7 cellular contexts compared by ENCODE assay signal in genomic region chr4:147617841-147618421, GRCh38. TPM values are rescaled to one million over a fixed set of nuclear protein-coding genes. Genes with fewer than 3 reads are reported as not detected.
DNase-seq lines count a peak whose midpoint lies in the region; ATAC-seq and TF ChIP-seq lines count a peak whose summit lies in the region.

No MANE protein-coding gene starts in this region.

- ATAC-seq in GM19043 (IDR thresholded peaks at IDR 0.05; ENCODE audit: low read depth, unreplicated experiment) (peak; percentile 9), HG02970 (IDR thresholded peaks at IDR 0.05; ENCODE audit: low FRiP score, unreplicated experiment) (peak; percentile 2), activated B cell treated with CpG ODN at 0.5 μM for 24 hours (ENCODE audit: low read depth) (no peak)
- peak; percentile 14 to 22 for ATAC-seq in stimulated activated naive B cell treated with anti-CD40 and anti-IgM and Interleukin-4, amounts not matched to agents 10 μg/mL and 1 μg/mL and 100 μg/mL, for 72 hours (replicated peaks)

- CTCF ChIA-PET in activated B cell treated with CpG ODN at 0.5 μM for 24 hours (lab: Charles Lee), result interaction anchor here (0.9 to 1.3 kb wide), 3 partner anchors 13 to 66 kb away, joined by 3 read pairs; partner anchors contain the start of gene PRMT9

- H3K4me3 Mint-ChIP-seq in activated B cell treated with CpG ODN at 0.5 μM for 24 hours, result peak overlapping the region; percentile 98
- H3K4me3 Mint-ChIP-seq in stimulated activated naive B cell treated with anti-CD40 and anti-IgM and Interleukin-4, amounts not matched to agents 10 μg/mL and 1 μg/mL and 100 μg/mL, for 72 hours, result peak overlapping the region; percentile 94

- no peak for DNase-seq in activated B cell treated with CpG ODN at 0.5 μM for 24 hours
- no peak for DNase-seq in iPS DF 6.9 (ENCODE audit: low read depth, low spot score)
- DNase-seq in stimulated activated naive B cell treated with anti-CD40 and anti-IgM and Interleukin-4, amounts not matched to agents 10 μg/mL and 1 μg/mL and 100 μg/mL, for 72 hours, result no peak
- DNase-seq in AG20443 (ENCODE audit: low spot score), result no peak
- DNase-seq in GM13977 (ENCODE audit: low spot score), result no peak

- intact Hi-C loops in activated B cell treated with CpG ODN at 0.5 μM for 24 hours (cut with micrococcal nuclease), result loop anchor here (1.0 to 10.0 kb wide), 6 partner anchors 66 to 2001 kb away; partner anchors contain the start of genes LSM6, MMAA, NR3C2 and PRMT9

- TF ChIP-seq CTCF in activated B cell treated with CpG ODN at 0.5 μM for 24 hours (IDR thresholded peaks at IDR 0.05) (no peak), GM13977 (IDR thresholded peaks at IDR 0.05; ENCODE audit: extremely low read depth, insufficient read depth, missing control alignments) (no peak)

- H3K4me1 Mint-ChIP-seq in activated B cell treated with CpG ODN at 0.5 μM for 24 hours, result peaks cover 47% of the 10 kb centered on the region
- H3K4me1 Mint-ChIP-seq in stimulated activated naive B cell treated with anti-CD40 and anti-IgM and Interleukin-4, amounts not matched to agents 10 μg/mL and 1 μg/mL and 100 μg/mL, for 72 hours, result peaks cover 16 to 26% of the 10 kb centered on the region in 2 donors

- H3K36me3 Mint-ChIP-seq in activated B cell treated with CpG ODN at 0.5 μM for 24 hours (ENCODE audit: low read depth), result peaks cover 33% of the 10 kb centered on the region
- H3K36me3 Mint-ChIP-seq in stimulated activated naive B cell treated with anti-CD40 and anti-IgM and Interleukin-4, amounts not matched to agents 10 μg/mL and 1 μg/mL and 100 μg/mL, for 72 hours, result peaks cover 15 to 24% of the 10 kb centered on the region in 2 donors

- no peaks in the 10 kb centered on the region for H3K36me3 ChIP-seq in iPS DF 6.9 (ENCODE audit: control insufficient read depth, insufficient read depth, low read length)

- WGBS in iPS DF 6.9 (ENCODE audit: insufficient coverage, insufficient read length), result no CpG with 5 or more reads among the region's 15 CpGs

- no peaks in the 10 kb centered on the region for H3K4me1 ChIP-seq in iPS DF 6.9 (ENCODE audit: control insufficient read depth, insufficient read depth, low read length)

- H3K27ac Mint-ChIP-seq in activated B cell treated with CpG ODN at 0.5 μM for 24 hours, result peak overlapping the region; percentile 96
- H3K27ac Mint-ChIP-seq in stimulated activated naive B cell treated with anti-CD40 and anti-IgM and Interleukin-4, amounts not matched to agents 10 μg/mL and 1 μg/mL and 100 μg/mL, for 72 hours, result peak overlapping the region; percentile 98

- H3K4me3 ChIP-seq in iPS DF 6.9 (ENCODE audit: low read length), result peak overlapping the region; percentile 64

- POLR2A ChIA-PET in activated B cell treated with CpG ODN at 0.5 μM for 24 hours (lab: Charles Lee), result interaction anchor here (0.6 to 3.3 kb wide), 8 partner anchors 8 to 1998 kb away, joined by 3 to 43 read pairs (median 4); partner anchors contain the start of genes NR3C2 and PRMT9

- H3K9me3 Mint-ChIP-seq in activated B cell treated with CpG ODN at 0.5 μM for 24 hours, result no peaks in the 10 kb centered on the region
- H3K9me3 Mint-ChIP-seq in stimulated activated naive B cell treated with anti-CD40 and anti-IgM and Interleukin-4, amounts not matched to agents 10 μg/mL and 1 μg/mL and 100 μg/mL, for 72 hours, result no peaks in the 10 kb centered on the region

- no peaks in the 10 kb centered on the region for H3K9me3 ChIP-seq in iPS DF 6.9 (ENCODE audit: control insufficient read depth, insufficient read depth, low read length)

- H3K27me3 ChIP-seq in iPS DF 6.9 (ENCODE audit: control insufficient read depth, insufficient read depth, low read length), result no peaks in the 10 kb centered on the region

- peaks cover 2% of the 10 kb centered on the region for H3K27me3 Mint-ChIP-seq in activated B cell treated with CpG ODN at 0.5 μM for 24 hours
- H3K27me3 Mint-ChIP-seq in stimulated activated naive B cell treated with anti-CD40 and anti-IgM and Interleukin-4, amounts not matched to agents 10 μg/mL and 1 μg/mL and 100 μg/mL, for 72 hours, result peaks cover 6 to 10% of the 10 kb centered on the region in 2 donors

- in situ Hi-C loops in GM13977 (cut with MboI; ENCODE audit: low pct_unique_long_range_greater_than_20kb, low sequenced_read_pairs, unreplicated experiment), result no loop called here

- H3K27ac ChIP-seq in iPS DF 6.9 (ENCODE audit: low read length), result no peak overlapping the region

RNA-seq across cellular contexts. Expression of gene TMEM184C, which starts 0.7 kb away (rescaled TPM):
- total RNA-seq in activated B cell treated with CpG ODN at 0.5 μM for 24 hours, result 25.0 and 27.9 TPM in 2 replicates
